5 cellular contexts compared by ENCODE assay signal in the genomic region with DNA sequence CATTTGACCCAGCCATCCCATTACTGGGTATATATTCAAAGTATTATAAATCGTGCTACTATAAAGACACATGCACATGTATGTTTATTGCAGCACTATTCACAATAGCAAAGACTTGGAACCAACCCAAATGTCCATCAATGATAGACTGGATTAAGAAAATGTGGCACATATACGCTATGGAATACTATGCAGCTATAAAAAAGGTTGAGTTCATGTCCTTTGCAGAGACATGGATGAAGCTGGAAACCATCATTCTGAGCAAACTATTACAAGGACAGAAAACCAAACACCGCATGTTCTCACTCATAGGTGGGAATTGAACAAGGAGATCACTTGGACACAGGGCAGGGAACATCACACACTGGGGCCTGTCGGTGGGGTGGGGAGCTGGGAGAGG. TPM values are rescaled to one million over a fixed set of nuclear protein-coding genes. Genes with fewer than 3 reads are reported as not detected.
"Had no signal": no experiment of that assay in that cellular context is flagged by ENCODE, and none has a peak within 500 bp of the region (broad histone marks: within the 10 kb centered on the region; RNA-seq: fewer than 3 reads in every experiment).

No MANE protein-coding gene starts in this region.

RNA-seq across cellular contexts. Expression of a gene that starts 31.9 kb away (rescaled TPM):
- total RNA-seq: natural killer cell; natural killer cell treated with Interleukin-12 subunit alpha and Interleukin-12 subunit beta and Interleukin-15 and Interleukin-18, amount 100 ng/mL, for 72 hours; osteocyte; psoas muscle; right lobe of liver had no signal
